8 cellular contexts compared by ENCODE assay signal in genomic region chr2:208025037-208025813, GRCh38. TPM values are rescaled to one million over a fixed set of nuclear protein-coding genes. Genes with fewer than 3 reads are reported as not detected.
A peak's percentile ranks its signal among the peaks of the same experiment; 100 is the strongest.
DNase-seq lines count a peak whose midpoint lies in the region; ATAC-seq and TF ChIP-seq lines count a peak whose summit lies in the region.

A gene with protein sequence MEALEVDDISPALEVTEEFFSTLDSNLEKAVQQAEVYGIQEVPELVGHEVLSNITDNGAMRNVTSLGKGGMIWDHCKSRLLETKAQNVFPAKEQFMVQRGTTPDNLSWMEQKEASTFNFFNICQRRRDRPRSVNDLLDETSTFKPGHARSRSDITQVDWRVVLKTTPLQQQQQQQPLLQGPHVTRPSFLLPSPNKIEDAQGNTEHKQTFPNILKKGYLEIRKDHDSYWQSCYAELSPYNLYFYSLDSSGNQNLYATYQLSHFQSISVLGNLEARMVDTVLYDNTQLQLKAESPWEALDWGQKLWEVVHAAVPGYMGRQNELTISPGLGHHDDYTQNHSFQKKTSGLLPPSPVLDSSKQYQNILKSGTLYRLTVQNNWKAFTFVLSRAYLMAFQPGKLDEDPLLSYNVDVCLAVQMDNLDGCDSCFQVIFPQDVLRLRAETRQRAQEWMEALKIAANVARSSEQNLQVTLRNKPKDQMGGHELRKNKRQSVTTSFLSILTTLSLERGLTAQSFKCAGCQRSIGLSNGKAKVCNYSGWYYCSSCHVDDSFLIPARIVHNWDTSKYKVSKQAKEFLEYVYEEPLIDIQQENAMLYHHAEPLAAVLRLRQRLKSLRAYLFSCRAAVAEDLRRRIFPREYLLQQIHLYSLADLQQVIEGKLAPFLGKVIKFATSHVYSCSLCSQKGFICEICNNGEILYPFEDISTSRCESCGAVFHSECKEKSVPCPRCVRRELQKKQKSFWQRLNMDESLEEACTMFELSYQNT (minus strand): TSS chr2:208025527. CDS start chr2:208001639, 23,888 bp downstream.

- no peaks in the 10 kb centered on the region for H3K27me3 ChIP-seq in BLaER1

- H3K4me1 ChIP-seq in BLaER1: peaks cover 18% of the 10 kb centered on the region

- peak within 1 kb of the TSS; percentile 93 for H3K27ac Mint-ChIP-seq in activated CD8-positive, alpha-beta T cell treated with anti-CD3 and anti-CD28 coated beads for 36 hours

- intact Hi-C loops in activated CD8-positive, alpha-beta T cell treated with anti-CD3 and anti-CD28 coated beads for 36 hours (cut with micrococcal nuclease): loop anchor here (5.0 kb wide), 1 partner anchor 258 kb away; the partner anchor contains the start of gene FZD5

- peak within 1 kb of the TSS; percentile 76 for H3K4me3 ChIP-seq in BLaER1

- peaks cover 18% of the 10 kb centered on the region for H3K4me1 Mint-ChIP-seq in activated CD8-positive, alpha-beta T cell treated with anti-CD3 and anti-CD28 coated beads for 36 hours (ENCODE audit: low read depth)

- H3K9me3 ChIP-seq in BLaER1: no peaks in the 10 kb centered on the region

- H3K27me3 Mint-ChIP-seq in activated CD8-positive, alpha-beta T cell treated with anti-CD3 and anti-CD28 coated beads for 36 hours: no peaks in the 10 kb centered on the region

- ATAC-seq in GM19043 (IDR thresholded peaks at IDR 0.05; ENCODE audit: low read depth, unreplicated experiment) (peak; percentile 90), HG03354 (IDR thresholded peaks at IDR 0.05; ENCODE audit: poor library complexity, severe bottlenecking, unreplicated experiment) (peak; percentile 93)
- ATAC-seq in activated CD8-positive, alpha-beta T cell treated with anti-CD3 and anti-CD28 coated beads for 36 hours: peak; percentile 86

- POLR2A ChIA-PET in activated CD8-positive, alpha-beta T cell treated with anti-CD3 and anti-CD28 coated beads for 36 hours (lab: Charles Lee): interaction anchor here (0.8 to 1.4 kb wide), 4 partner anchors 7 to 331 kb away, joined by 3 to 5 read pairs (median 3); no protein-coding TSS in a partner anchor

- H4K20me1 ChIP-seq in BLaER1: no peaks in the 10 kb centered on the region

- H3K36me3 Mint-ChIP-seq in activated CD8-positive, alpha-beta T cell treated with anti-CD3 and anti-CD28 coated beads for 36 hours (ENCODE audit: low read depth): no peaks in the 10 kb centered on the region

- peaks cover 2% of the 10 kb centered on the region for H3K9me3 Mint-ChIP-seq in activated CD8-positive, alpha-beta T cell treated with anti-CD3 and anti-CD28 coated beads for 36 hours

- H3K27ac ChIP-seq in BLaER1: peak within 1 kb of the TSS; percentile 81

- H3K9ac ChIP-seq in BLaER1: peak within 1 kb of the TSS; percentile 86

- CTCF ChIA-PET in activated CD8-positive, alpha-beta T cell treated with anti-CD3 and anti-CD28 coated beads for 36 hours (lab: Charles Lee): interaction anchor here (1.1 to 2.4 kb wide), 6 partner anchors 8 to 398 kb away, joined by 3 to 18 read pairs (median 4); partner anchors contain the start of gene FZD5

- H3K4me3 Mint-ChIP-seq in activated CD8-positive, alpha-beta T cell treated with anti-CD3 and anti-CD28 coated beads for 36 hours: peak within 1 kb of the TSS; percentile 83

- DNase-seq in NCI-H69 (lab: John Stamatoyannopoulos, UW) (peak; percentile 83), lung microvascular endothelial cell (ENCODE audit: low read depth in 2 of 2) (peak; percentile 88 to 91)
- peak; percentile 82 for DNase-seq in activated CD8-positive, alpha-beta T cell treated with anti-CD3 and anti-CD28 coated beads for 36 hours
- DNase-seq in effector CD4-positive, alpha-beta T cell: peak; percentile 35
- DNase-seq in stimulated activated CD4-positive, alpha-beta T cell treated with anti-CD3 and anti-CD28 coated beads, TNF-alpha, amount 100 ng/mL, for 48 hours (ENCODE audit: low read depth in 3 of 3): peak; percentile 57 to 70 (median 69)

- no peaks in the 10 kb centered on the region for H3K36me3 ChIP-seq in BLaER1

- TF ChIP-seq CTCF in activated CD8-positive, alpha-beta T cell treated with anti-CD3 and anti-CD28 coated beads for 36 hours (IDR thresholded peaks at IDR 0.05): no peak

- peak within 1 kb of the TSS; percentile 85 for H3K4me2 ChIP-seq in BLaER1

RNA-seq across cellular contexts. Expression of the gene that starts here (rescaled TPM):
- 1 to 10 TPM; 4.5 to 4.7 TPM for total RNA-seq in activated CD8-positive, alpha-beta T cell treated with anti-CD3 and anti-CD28 coated beads for 36 hours
- total RNA-seq in lung microvascular endothelial cell: 7.0 and 16.5 TPM in 2 replicates

Comparison
In these comparisons a context has a peak if more than half of its experiments do, and no peak if none do; other contexts are left out.
1. Peak in every context shown above with its lines: DNase-seq, ATAC-seq, H3K4me3 ChIP-seq and H3K27ac ChIP-seq.
2. DNase-seq: peak in every context shown above with its lines; median percentile 90 in lung microvascular endothelial cell; 83 in NCI-H69; 82 in activated CD8-positive, alpha-beta T cell treated with anti-CD3 and anti-CD28 coated beads for 36 hours; 69 in stimulated activated CD4-positive, alpha-beta T cell treated with anti-CD3 and anti-CD28 coated beads, TNF-alpha, amount 100 ng/mL, for 48 hours; 35 in effector CD4-positive, alpha-beta T cell.